In the genomic region with DNA sequence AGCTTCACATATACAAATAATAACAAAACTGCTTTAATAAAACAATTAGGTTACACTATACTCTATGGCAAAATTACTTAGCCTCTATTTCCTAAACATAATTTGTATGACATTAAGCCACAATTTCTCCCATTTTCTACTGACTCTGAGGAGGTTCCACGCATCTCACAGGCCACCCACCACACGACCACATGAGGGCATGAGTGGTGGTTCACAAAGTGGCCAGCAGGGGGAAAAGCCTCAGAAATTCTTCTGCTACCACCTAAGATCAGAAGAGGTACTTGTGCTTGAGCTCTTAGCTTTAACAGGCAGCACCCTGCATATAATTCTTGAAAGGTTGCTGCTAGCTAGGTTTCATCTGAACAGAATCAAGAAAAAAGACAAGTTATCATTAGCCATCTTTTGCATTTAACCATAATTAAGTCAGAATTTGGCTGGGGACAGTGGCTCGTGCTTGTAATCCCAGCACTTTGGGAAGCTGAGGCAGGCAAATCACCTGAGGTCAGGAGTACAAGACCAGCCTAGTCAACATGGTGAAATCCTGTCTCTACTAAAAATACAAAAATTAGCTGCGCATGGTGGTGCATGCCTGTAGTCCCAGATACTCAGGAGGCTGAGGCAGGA, we compare ENCODE assay signal across 8 cellular contexts. TPM values are rescaled to one million over a fixed set of nuclear protein-coding genes. Genes with fewer than 3 reads are reported as not detected.
DNase-seq lines count a peak whose midpoint lies in the region; ATAC-seq and TF ChIP-seq lines count a peak whose summit lies in the region.

No MANE protein-coding gene starts in this region.

- H3K4me3 ChIP-seq in WI38 (ENCODE audit: low read depth, low read length) (no peak overlapping the region), cardiac fibroblast (replicated peaks in 1 of 2; ENCODE audit: low read depth in 2 of 2, low read length in 2 of 2) (no peak overlapping the region)

- TF ChIP-seq CTCF in WI38 (IDR thresholded peaks at IDR 0.05; ENCODE audit: low read depth, low read length) (peak; percentile 82), cardiac fibroblast (IDR thresholded peaks at IDR 0.05; ENCODE audit: low read depth, low read length) (peak; percentile 91)

- peak; percentile 59 for DNase-seq in Right ventricle myocardium superior
- no peak for DNase-seq in Right ventricle myocardium inferior (ENCODE audit: missing footprints)
- DNase-seq in NCI-H1105 treated with DMSO at 0.1 percent for 48 hours (lab: John Stamatoyannopoulos, UW) = peak; percentile 25
- peak; percentile 74 to 78 for DNase-seq in cardiac fibroblast (ENCODE audit: low read depth in 2 of 2)
- peak; percentile 68 to 73 for DNase-seq in lung microvascular endothelial cell (ENCODE audit: low read depth in 2 of 2)
- peak; percentile 53 to 62 for DNase-seq in stimulated activated CD8-positive, alpha-beta memory T cell treated with anti-CD3 and anti-CD28 coated beads, Interleukin-2, amount 100 ng/mL, for 48 hours (ENCODE audit: low read depth in 2 of 2)

- ATAC-seq in Right ventricle myocardium superior (ENCODE audit: poor library complexity) = peak; percentile 69
- no peak for ATAC-seq in Right ventricle myocardium inferior
- ATAC-seq in HG02763 (IDR thresholded peaks at IDR 0.05; ENCODE audit: unreplicated experiment) = peak; percentile 93

- intact Hi-C loops in Right ventricle myocardium superior (cut with DNase I) = no loop called here
- intact Hi-C loops in Right ventricle myocardium inferior (cut with DNase I) = loop anchor here (10.0 kb wide), 1 partner anchor 227 kb away; no protein-coding TSS in a partner anchor

RNA-seq across cellular contexts. Expression of gene LPXN, which starts 7.7 kb away (rescaled TPM):
- total RNA-seq in Right ventricle myocardium superior (3.1 TPM), Right ventricle myocardium inferior (3.9 TPM), lung microvascular endothelial cell (2.0 and 3.1 TPM in 2 replicates)

RNA-seq across cellular contexts. Expression of gene ZFP91, which starts 10.9 kb away (rescaled TPM):
- 57.3 TPM for total RNA-seq in Right ventricle myocardium superior
- 61.1 TPM for total RNA-seq in Right ventricle myocardium inferior
- 28.1 and 34.3 TPM in 2 replicates for total RNA-seq in lung microvascular endothelial cell

RNA-seq across cellular contexts. Expression of gene CNTF, which starts 54.5 kb away (rescaled TPM):
- total RNA-seq in Right ventricle myocardium superior = 0.73 TPM
- 0.70 TPM for total RNA-seq in Right ventricle myocardium inferior
- 0.99 and 1.1 TPM in 2 replicates for total RNA-seq in lung microvascular endothelial cell
